ENCODE assay signal across 10 cellular contexts in the genomic region with DNA sequence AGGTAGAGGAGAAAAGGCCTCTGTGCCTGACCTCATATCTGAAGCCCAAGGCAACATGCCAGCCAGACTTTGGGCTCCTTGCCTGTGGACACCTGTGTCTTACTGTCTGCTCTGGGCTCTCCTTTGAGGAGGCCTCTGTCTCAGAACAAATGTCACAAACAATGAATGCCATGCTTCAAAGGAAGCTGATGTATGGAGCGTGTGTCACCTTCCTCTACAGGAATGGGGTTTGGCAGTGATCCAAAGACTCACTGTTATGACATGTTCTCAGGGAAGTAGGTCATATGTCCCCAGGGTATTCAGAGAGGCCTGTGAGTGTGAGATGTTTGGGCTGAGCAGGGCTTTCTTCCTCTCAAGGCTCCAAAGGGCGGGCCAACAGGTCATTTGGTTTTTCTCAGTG. TPM values are rescaled to one million over a fixed set of nuclear protein-coding genes. Genes with fewer than 3 reads are reported as not detected.
DNase-seq lines count a peak whose midpoint lies in the region; ATAC-seq and TF ChIP-seq lines count a peak whose summit lies in the region.
"Had no signal": no experiment of that assay in that cellular context is flagged by ENCODE, and none has a peak within 500 bp of the region (broad histone marks: within the 10 kb centered on the region; RNA-seq: fewer than 3 reads in every experiment).

No MANE protein-coding gene starts in this region.

- H3K27ac ChIP-seq in lung (ENCODE audit: low read depth in 1 of 2, low read length in 1 of 2): peak overlapping the region; percentile 50 to 62

- H3K27ac Mint-ChIP-seq in activated naive CD8-positive, alpha-beta T cell treated with anti-CD3 and anti-CD28 coated beads, Interleukin-2, amount 50 U/mL, for 24 hours: no peak overlapping the region

- H3K9me3 Mint-ChIP-seq in activated naive CD8-positive, alpha-beta T cell treated with anti-CD3 and anti-CD28 coated beads, Interleukin-2, amount 50 U/mL, for 24 hours: no peaks in the 10 kb centered on the region

- no peaks in the 10 kb centered on the region for H3K9me3 ChIP-seq in lung (ENCODE audit: control insufficient read depth in 2 of 2, insufficient read depth in 1 of 2, low read length in 1 of 2)
- H3K9me3 ChIP-seq: upper lobe of left lung had no signal

- peaks cover 15 to 16% of the 10 kb centered on the region in 2 donors for H3K4me1 ChIP-seq in lung (ENCODE audit: control insufficient read depth in 2 of 2, insufficient read depth in 2 of 2, low read length in 2 of 2)

- ATAC-seq in activated naive CD8-positive, alpha-beta T cell treated with anti-CD3 and anti-CD28 coated beads, Interleukin-2, amount 50 U/mL, for 24 hours: peak; percentile 63
- no peak for ATAC-seq in lung (ENCODE audit: insufficient read depth, low FRiP score)
- ATAC-seq in HG02884 (IDR thresholded peaks at IDR 0.05; ENCODE audit: unreplicated experiment): no peak

- H3K4me3 Mint-ChIP-seq in activated naive CD8-positive, alpha-beta T cell treated with anti-CD3 and anti-CD28 coated beads, Interleukin-2, amount 50 U/mL, for 24 hours: no peak overlapping the region

- peaks cover 24% of the 10 kb centered on the region for H3K4me1 Mint-ChIP-seq in activated naive CD8-positive, alpha-beta T cell treated with anti-CD3 and anti-CD28 coated beads, Interleukin-2, amount 50 U/mL, for 24 hours

- H3K4me3 ChIP-seq in lung: no peak overlapping the region
- H3K4me3 ChIP-seq: upper lobe of left lung had no signal

- TF ChIP-seq CTCF in lung (IDR thresholded peaks at IDR 0.05; ENCODE audit: control extremely low read depth, extremely low read depth): no peak

- 29 to 54% methylated on average over 2 of the region's 2 CpGs for WGBS in lung, 2 donors

- H3K36me3 ChIP-seq in lung (ENCODE audit: control insufficient read depth in 2 of 2, insufficient read depth in 2 of 2, low read length in 2 of 2): no peaks in the 10 kb centered on the region
- H3K36me3 ChIP-seq: upper lobe of left lung had no signal

- no peaks in the 10 kb centered on the region for H3K36me3 Mint-ChIP-seq in activated naive CD8-positive, alpha-beta T cell treated with anti-CD3 and anti-CD28 coated beads, Interleukin-2, amount 50 U/mL, for 24 hours (ENCODE audit: low read depth)

- no peaks in the 10 kb centered on the region for H3K27me3 ChIP-seq in lung (ENCODE audit: control insufficient read depth, insufficient read depth)
- H3K27me3 ChIP-seq: upper lobe of left lung had no signal

- H3K27me3 Mint-ChIP-seq in activated naive CD8-positive, alpha-beta T cell treated with anti-CD3 and anti-CD28 coated beads, Interleukin-2, amount 50 U/mL, for 24 hours: peaks cover 6% of the 10 kb centered on the region

- peak; percentile 70 for DNase-seq in EL
- peak; percentile 50 for DNase-seq in HS-5 (ENCODE audit: low read depth)
- DNase-seq in activated naive CD8-positive, alpha-beta T cell treated with anti-CD3 and anti-CD28 coated beads, Interleukin-2, amount 50 U/mL, for 24 hours: no peak
- DNase-seq in lung (ENCODE audit: low spot score): peak; percentile 44
- no peak for DNase-seq in occipital lobe (lab: John Stamatoyannopoulos, UW)
- DNase-seq in activated gamma-delta T cell (lab: John Stamatoyannopoulos, UW): no peak
- DNase-seq in midbrain (lab: John Stamatoyannopoulos, UW): no peak

RNA-seq across cellular contexts. Expression of gene PTPRE, which starts 38.4 kb away (rescaled TPM):
- 10 to 100 TPM; 27.3 to 68.7 TPM for total RNA-seq in lung
- 10 to 100 TPM; 15.5 to 45.7 TPM for polyA plus RNA-seq in lung
- 19.8 TPM for total RNA-seq in occipital lobe

RNA-seq across cellular contexts. Expression of gene CLRN3, which starts 52.6 kb away (rescaled TPM):
- total RNA-seq in lung (not detected), occipital lobe (0.62 TPM)
- under 1 TPM; 0.10 to 0.12 TPM for polyA plus RNA-seq in lung
- total RNA-seq: H1 had no signal
- polyA plus RNA-seq: H1 had no signal

Comparison
In these comparisons a context has a peak if more than half of its experiments do, and no peak if none do; other contexts are left out.
1. DNase-seq: peak in EL (single experiment), HS-5 (single experiment) and lung (single experiment); none in activated naive CD8-positive, alpha-beta T cell treated with anti-CD3 and anti-CD28 coated beads, Interleukin-2, amount 50 U/mL, for 24 hours (single experiment), occipital lobe (single experiment), activated gamma-delta T cell (single experiment) and midbrain (single experiment).